20 cellular contexts compared by ENCODE assay signal in genomic region chr6:44641344-44641743, GRCh38.
DNase-seq lines count a peak whose midpoint lies in the region; ATAC-seq and TF ChIP-seq lines count a peak whose summit lies in the region.
"Had no signal": no experiment of that assay in that cellular context is flagged by ENCODE, and none has a peak within 500 bp of the region (broad histone marks: within the 10 kb centered on the region; RNA-seq: fewer than 3 reads in every experiment).

No MANE protein-coding gene starts in this region.

- H3K27me3 Mint-ChIP-seq in activated CD4-positive, alpha-beta T cell treated with anti-CD3 and anti-CD28 coated beads for 36 hours, result no peaks in the 10 kb centered on the region
- no peaks in the 10 kb centered on the region for H3K27me3 Mint-ChIP-seq in activated CD4-positive, alpha-beta T cell treated with anti-CD3 and anti-CD28 coated beads, Interleukin-2, amount 10 ng/mL, durations not matched to agents 7 days and 5 days
- H3K27me3 Mint-ChIP-seq in mesothelial cell of epicardium (ENCODE audit: low read depth), result peaks cover 3% of the 10 kb centered on the region

- H3K4me3 ChIP-seq in GM23248 (no peak overlapping the region), astrocyte of the spinal cord (ENCODE audit: low read depth, low read length) (no peak overlapping the region), psoas muscle (no peak overlapping the region), thyroid gland (replicated peaks in 1 of 3) (no peak overlapping the region)
- H3K4me3 ChIP-seq: gastroesophageal sphincter had no signal

- peak overlapping the region; percentile 93 for H3K27ac Mint-ChIP-seq in activated CD4-positive, alpha-beta T cell treated with anti-CD3 and anti-CD28 coated beads for 36 hours
- no peak overlapping the region for H3K27ac Mint-ChIP-seq in activated CD4-positive, alpha-beta T cell treated with anti-CD3 and anti-CD28 coated beads, Interleukin-2, amount 10 ng/mL, durations not matched to agents 7 days and 5 days
- H3K27ac Mint-ChIP-seq in mesothelial cell of epicardium, result no peak overlapping the region
- H3K27ac Mint-ChIP-seq: stimulated activated naive B cell treated with anti-CD40 and anti-IgM and Interleukin-4, amounts not matched to agents 10 μg/mL and 1 μg/mL and 100 μg/mL, for 72 hours had no signal

- CTCF ChIA-PET in activated CD4-positive, alpha-beta T cell treated with anti-CD3 and anti-CD28 coated beads for 36 hours (lab: Charles Lee), result no interaction called here
- CTCF ChIA-PET in activated CD4-positive, alpha-beta T cell treated with anti-CD3 and anti-CD28 coated beads, Interleukin-2, amount 10 ng/mL, durations not matched to agents 7 days and 5 days (lab: Charles Lee), result interaction anchor here (3.3 kb wide), 1 partner anchor 13 kb away, joined by 21 read pairs; no protein-coding TSS in a partner anchor

- no peak overlapping the region for H3K4me2 ChIP-seq in GM23248 (ENCODE audit: unreplicated experiment)

- in situ Hi-C loops in GM23248 (cut with MboI) (loop anchor here (10.0 kb wide), 2 partner anchors 1073 to 1283 kb away; no protein-coding TSS in a partner anchor), astrocyte of the spinal cord (cut with HindIII; ENCODE audit: low sequenced_read_pairs) (no loop called here)

- POLR2A ChIA-PET in activated CD4-positive, alpha-beta T cell treated with anti-CD3 and anti-CD28 coated beads for 36 hours (lab: Charles Lee), result no interaction called here
- POLR2A ChIA-PET in activated CD4-positive, alpha-beta T cell treated with anti-CD3 and anti-CD28 coated beads, Interleukin-2, amount 10 ng/mL, durations not matched to agents 7 days and 5 days (lab: Charles Lee), result no interaction called here

- H3K9me2 ChIP-seq in GM23248 (ENCODE audit: insufficient read depth), result no peaks in the 10 kb centered on the region

- no peak overlapping the region for H2AFZ ChIP-seq in GM23248

- H3K36me3 ChIP-seq in GM23248 (ENCODE audit: low read depth) (no peaks in the 10 kb centered on the region), psoas muscle (ENCODE audit: insufficient read depth in 1 of 2, low read depth in 1 of 2) (no peaks in the 10 kb centered on the region), thyroid gland (no peaks in the 10 kb centered on the region)
- H3K36me3 ChIP-seq: gastroesophageal sphincter had no signal

- H3K9me3 Mint-ChIP-seq in activated CD4-positive, alpha-beta T cell treated with anti-CD3 and anti-CD28 coated beads for 36 hours (ENCODE audit: low read depth), result no peaks in the 10 kb centered on the region
- no peaks in the 10 kb centered on the region for H3K9me3 Mint-ChIP-seq in activated CD4-positive, alpha-beta T cell treated with anti-CD3 and anti-CD28 coated beads, Interleukin-2, amount 10 ng/mL, durations not matched to agents 7 days and 5 days
- no peaks in the 10 kb centered on the region for H3K9me3 Mint-ChIP-seq in mesothelial cell of epicardium

- WGBS in GM23248 (ENCODE audit: low coverage in 1 of 2, low lambda C conversion rate in 2 of 2, missing lambda C conversion rate in 2 of 2), 2 experiments, result 67 to 77% methylated on average over 8 of the region's 8 CpGs
- WGBS in psoas muscle, 3 donors, result 65 to 75% (median 74%) methylated on average over 8 of the region's 8 CpGs
- WGBS in thyroid gland, 2 donors, result 75% methylated on average over 8 of the region's 8 CpGs

- ATAC-seq in activated CD4-positive, alpha-beta T cell treated with anti-CD3 and anti-CD28 coated beads for 36 hours, result no peak
- peak; percentile 16 to 49 (median 46) for ATAC-seq in psoas muscle
- ATAC-seq: gastroesophageal sphincter; stimulated activated naive B cell treated with anti-CD40 and anti-IgM and Interleukin-4, amounts not matched to agents 10 μg/mL and 1 μg/mL and 100 μg/mL, for 72 hours had no signal

- DNase-seq in activated CD4-positive, alpha-beta T cell treated with anti-CD3 and anti-CD28 coated beads for 36 hours, result no peak
- no peak for DNase-seq in activated CD4-positive, alpha-beta T cell treated with anti-CD3 and anti-CD28 coated beads, Interleukin-2, amount 10 ng/mL, durations not matched to agents 7 days and 5 days
- DNase-seq in GM23248 (peak; percentile 31), astrocyte of the spinal cord (ENCODE audit: low read depth, low spot score) (peak; percentile 87), psoas muscle (no peak), T1000 (lab: John Stamatoyannopoulos, UW) (no peak), mesothelial cell of epicardium (ENCODE audit: low spot score in 2 of 2, unreplicated experiment in 2 of 2) (no peak), thyroid gland (no peak)
- DNase-seq: 8988T; activated CD4-positive, alpha-beta T cell treated with anti-CD3 and anti-CD28 coated beads, Interleukin-2, amount 50 U/mL, for 4 hours; activated effector memory CD4-positive, alpha-beta T cell treated with Interleukin-2 at 50 U/mL for 16 hours; kidney glomerular epithelial cell; MM.1S; NCI-H1436 treated with DMSO at 0.1 percent for 48 hours; NCI-H2171; NCI-H69; occipital lobe; stimulated activated naive B cell treated with anti-CD40 and anti-IgM and Interleukin-4, amounts not matched to agents 10 μg/mL and 1 μg/mL and 100 μg/mL, for 72 hours; trophoblast cell had no signal

- H3K9ac ChIP-seq in GM23248, result no peak overlapping the region

- H3K4me1 ChIP-seq in GM23248 (ENCODE audit: insufficient read depth), result peaks cover 5% of the 10 kb centered on the region
- no peaks in the 10 kb centered on the region for H3K4me1 ChIP-seq in psoas muscle
- no peaks in the 10 kb centered on the region for H3K4me1 ChIP-seq in thyroid gland
- H3K4me1 ChIP-seq: gastroesophageal sphincter had no signal

- TF ChIP-seq POLR2A in thyroid gland (IDR thresholded peaks at IDR 0.05), result no peak

- intact Hi-C loops in activated CD4-positive, alpha-beta T cell treated with anti-CD3 and anti-CD28 coated beads for 36 hours (cut with DNase I, micrococcal nuclease), result loop anchor here (5.0 kb wide), 5 partner anchors 521 to 1281 kb away; partner anchors contain the start of gene SUPT3H (in 1 of the 2)
- intact Hi-C loops in psoas muscle (cut with DNase I), result no loop called here
- intact Hi-C loops in thyroid gland (cut with DNase I), result no loop called here

- H3K27me3 ChIP-seq in GM23248 (replicated peaks; ENCODE audit: insufficient read depth), result no peaks in the 10 kb centered on the region
- peaks cover 0 to 3% (median 0%) of the 10 kb centered on the region in 3 donors for H3K27me3 ChIP-seq in psoas muscle (ENCODE audit: insufficient read depth in 3 of 3, low read length in 2 of 3)
- no peaks in the 10 kb centered on the region for H3K27me3 ChIP-seq in thyroid gland

- TF ChIP-seq CTCF in astrocyte of the spinal cord (IDR thresholded peaks at IDR 0.05; ENCODE audit: low read depth, low read length) (no peak), psoas muscle (IDR thresholded peaks at IDR 0.05) (no peak), mesothelial cell of epicardium (IDR thresholded peaks at IDR 0.05; ENCODE audit: unreplicated experiment) (no peak), thyroid gland (IDR thresholded peaks at IDR 0.05) (no peak)

- H4K20me1 ChIP-seq in GM23248 (ENCODE audit: insufficient read depth), result no peaks in the 10 kb centered on the region

- H3K27ac ChIP-seq in GM23248, result no peak overlapping the region
- no peak overlapping the region for H3K27ac ChIP-seq in psoas muscle
- H3K27ac ChIP-seq in thyroid gland, result no peak overlapping the region
- H3K27ac ChIP-seq: gastroesophageal sphincter had no signal

- peaks cover 38% of the 10 kb centered on the region for H3K4me1 Mint-ChIP-seq in activated CD4-positive, alpha-beta T cell treated with anti-CD3 and anti-CD28 coated beads for 36 hours
- H3K4me1 Mint-ChIP-seq in activated CD4-positive, alpha-beta T cell treated with anti-CD3 and anti-CD28 coated beads, Interleukin-2, amount 10 ng/mL, durations not matched to agents 7 days and 5 days, result peaks cover 25% of the 10 kb centered on the region
- H3K4me1 Mint-ChIP-seq in mesothelial cell of epicardium, result no peaks in the 10 kb centered on the region

- H3K4me3 Mint-ChIP-seq in activated CD4-positive, alpha-beta T cell treated with anti-CD3 and anti-CD28 coated beads for 36 hours, result no peak overlapping the region
- no peak overlapping the region for H3K4me3 Mint-ChIP-seq in activated CD4-positive, alpha-beta T cell treated with anti-CD3 and anti-CD28 coated beads, Interleukin-2, amount 10 ng/mL, durations not matched to agents 7 days and 5 days
- H3K4me3 Mint-ChIP-seq in mesothelial cell of epicardium, result no peak overlapping the region
- H3K4me3 Mint-ChIP-seq: stimulated activated naive B cell treated with anti-CD40 and anti-IgM and Interleukin-4, amounts not matched to agents 10 μg/mL and 1 μg/mL and 100 μg/mL, for 72 hours had no signal

- H3K36me3 Mint-ChIP-seq in activated CD4-positive, alpha-beta T cell treated with anti-CD3 and anti-CD28 coated beads for 36 hours (ENCODE audit: low read depth), result peaks cover 1% of the 10 kb centered on the region
- H3K36me3 Mint-ChIP-seq in activated CD4-positive, alpha-beta T cell treated with anti-CD3 and anti-CD28 coated beads, Interleukin-2, amount 10 ng/mL, durations not matched to agents 7 days and 5 days (ENCODE audit: low read depth), result no peaks in the 10 kb centered on the region
- H3K36me3 Mint-ChIP-seq in mesothelial cell of epicardium, result no peaks in the 10 kb centered on the region
- H3K36me3 Mint-ChIP-seq: stimulated activated naive B cell treated with anti-CD40 and anti-IgM and Interleukin-4, amounts not matched to agents 10 μg/mL and 1 μg/mL and 100 μg/mL, for 72 hours had no signal

- no peaks in the 10 kb centered on the region for H3K79me2 ChIP-seq in GM23248 (ENCODE audit: insufficient read depth)

- H3F3A ChIP-seq in GM23248 (ENCODE audit: insufficient read depth), result no peaks in the 10 kb centered on the region

- H3K9me3 ChIP-seq in GM23248 (ENCODE audit: low read depth) (no peaks in the 10 kb centered on the region), psoas muscle (no peaks in the 10 kb centered on the region), thyroid gland (no peaks in the 10 kb centered on the region)
- H3K9me3 ChIP-seq: gastroesophageal sphincter had no signal

Comparison
In these comparisons a context has a peak if more than half of its experiments do, and no peak if none do; other contexts are left out.
1. DNase-seq: peak in GM23248 (single experiment) and astrocyte of the spinal cord (single experiment); none in activated CD4-positive, alpha-beta T cell treated with anti-CD3 and anti-CD28 coated beads for 36 hours (single experiment), activated CD4-positive, alpha-beta T cell treated with anti-CD3 and anti-CD28 coated beads, Interleukin-2, amount 10 ng/mL, durations not matched to agents 7 days and 5 days (single experiment), psoas muscle (0 of 2), T1000 (single experiment), mesothelial cell of epicardium (0 of 2) and thyroid gland (0 of 2).
2. intact Hi-C loops: an anchor here in activated CD4-positive, alpha-beta T cell treated with anti-CD3 and anti-CD28 coated beads for 36 hours (5.0 kb wide); none called in psoas muscle and thyroid gland.